20 cellular contexts compared by ENCODE assay signal in genomic region chrX:10577863-10578262, GRCh38. TPM values are rescaled to one million over a fixed set of nuclear protein-coding genes. Genes with fewer than 3 reads are reported as not detected.
DNase-seq lines count a peak whose midpoint lies in the region; ATAC-seq, FAIRE-seq and TF ChIP-seq lines count a peak whose summit lies in the region.
"Had no signal": no experiment of that assay in that cellular context is flagged by ENCODE, and none has a peak within 500 bp of the region (broad histone marks: within the 10 kb centered on the region; RNA-seq: fewer than 3 reads in every experiment).

No MANE protein-coding gene starts in this region.

- H3K36me3 ChIP-seq in HEK293 (ENCODE audit: control insufficient read depth in 2 of 2, insufficient read depth in 1 of 2, low read length in 2 of 2) (no peaks in the 10 kb centered on the region), duodenal mucosa (ENCODE audit: control insufficient read depth in 1 of 2, insufficient read depth in 2 of 2, low read length in 2 of 2) (no peaks in the 10 kb centered on the region)
- H3K36me3 ChIP-seq: SJSA1 had no signal

- H3K9me3 ChIP-seq in HEK293 (ENCODE audit: control insufficient read depth, insufficient read depth, low read depth, low read length) = no peaks in the 10 kb centered on the region
- H3K9me3 ChIP-seq in duodenal mucosa (ENCODE audit: control insufficient read depth in 1 of 2, low read length in 2 of 2) = no peaks in the 10 kb centered on the region
- H3K9me3 ChIP-seq: SJSA1 had no signal

- H3K4me1 Mint-ChIP-seq in mesothelial cell of epicardium = peaks cover 55% of the 10 kb centered on the region
- no peaks in the 10 kb centered on the region for H3K4me1 Mint-ChIP-seq in activated T-helper 2 cell treated with anti-CD3 and anti-CD28 coated beads, Interferon-gamma antibody, Interleukin-2, Interleukin-4, amounts not matched to agents 10 μg/mL and 5 μg/mL and 100 μg/mL, durations not matched to agents 14 hours and 24 hours and 36 hours (ENCODE audit: low read depth)
- H3K4me1 Mint-ChIP-seq: activated naive CD8-positive, alpha-beta T cell treated with anti-CD3 and anti-CD28 coated beads for 36 hours; CD4-positive, alpha-beta memory T cell had no signal

- no peak for TF ChIP-seq POLR2A in GM12892 (IDR thresholded peaks at IDR 0.05; ENCODE audit: low read depth, low read length)

- peaks cover 17% of the 10 kb centered on the region for H3K9me3 Mint-ChIP-seq in mesothelial cell of epicardium
- no peaks in the 10 kb centered on the region for H3K9me3 Mint-ChIP-seq in activated T-helper 2 cell treated with anti-CD3 and anti-CD28 coated beads, Interferon-gamma antibody, Interleukin-2, Interleukin-4, amounts not matched to agents 10 μg/mL and 5 μg/mL and 100 μg/mL, durations not matched to agents 14 hours and 24 hours and 36 hours
- H3K9me3 Mint-ChIP-seq: activated naive CD8-positive, alpha-beta T cell treated with anti-CD3 and anti-CD28 coated beads for 36 hours; activated T-cell treated with anti-CD3 and anti-CD28 coated beads, Interleukin-2, amount 50 U/mL, for 72 hours; T-helper 2 cell treated with Interferon-gamma antibody and Interleukin-4, amounts not matched to agents 5 μg/mL and 100 μg/mL, for 36 hours had no signal

- CTCF ChIA-PET in HEK293 (lab: Yijun Ruan, JAX) = no interaction called here

- H3K4me3 ChIP-seq in HEK293 (ENCODE audit: low read depth, low read length) (no peak overlapping the region), duodenal mucosa (ENCODE audit: low read depth in 1 of 2, low read length in 2 of 2) (no peak overlapping the region)
- H3K4me3 ChIP-seq: SJSA1 had no signal

- intact Hi-C loops in activated T-helper 2 cell treated with anti-CD3 and anti-CD28 coated beads, Interferon-gamma antibody, Interleukin-2, Interleukin-4, amounts not matched to agents 10 μg/mL and 5 μg/mL and 100 μg/mL, durations not matched to agents 14 hours and 24 hours and 36 hours (cut with micrococcal nuclease) = no loop called here

- FAIRE-seq in GM12892 (lab: Jason Lieb, UNC) = no peak

- H3K9ac ChIP-seq in duodenal mucosa (ENCODE audit: low read depth in 1 of 2, low read length in 2 of 2) = no peak overlapping the region

- H3K27ac Mint-ChIP-seq in mesothelial cell of epicardium = peak overlapping the region; percentile 81
- H3K27ac Mint-ChIP-seq in activated T-helper 2 cell treated with anti-CD3 and anti-CD28 coated beads, Interferon-gamma antibody, Interleukin-2, Interleukin-4, amounts not matched to agents 10 μg/mL and 5 μg/mL and 100 μg/mL, durations not matched to agents 14 hours and 24 hours and 36 hours = no peak overlapping the region
- H3K27ac Mint-ChIP-seq: activated naive CD8-positive, alpha-beta T cell treated with anti-CD3 and anti-CD28 coated beads for 36 hours; activated T-cell treated with anti-CD3 and anti-CD28 coated beads, Interleukin-2, amount 50 U/mL, for 72 hours; CD4-positive, alpha-beta memory T cell; T-helper 2 cell treated with Interferon-gamma antibody and Interleukin-4, amounts not matched to agents 5 μg/mL and 100 μg/mL, for 36 hours had no signal

- TF ChIP-seq CTCF in HEK293 (tag by site-specific recombination; IDR thresholded peaks at IDR 0.05) = no peak
- no peak for TF ChIP-seq CTCF in mesothelial cell of epicardium (IDR thresholded peaks at IDR 0.05; ENCODE audit: unreplicated experiment)

- POLR2A ChIA-PET in HEK293 (lab: Yijun Ruan, JAX) = no interaction called here

- no peaks in the 10 kb centered on the region for H3K27me3 Mint-ChIP-seq in mesothelial cell of epicardium (ENCODE audit: low read depth)
- no peaks in the 10 kb centered on the region for H3K27me3 Mint-ChIP-seq in activated T-helper 2 cell treated with anti-CD3 and anti-CD28 coated beads, Interferon-gamma antibody, Interleukin-2, Interleukin-4, amounts not matched to agents 10 μg/mL and 5 μg/mL and 100 μg/mL, durations not matched to agents 14 hours and 24 hours and 36 hours (ENCODE audit: low read depth)
- H3K27me3 Mint-ChIP-seq: CD4-positive, alpha-beta memory T cell had no signal

- H3K27ac ChIP-seq in HEK293 (ENCODE audit: extremely low read depth, low read depth, low read length) (no peak overlapping the region), duodenal mucosa (ENCODE audit: low read depth, low read length) (peak overlapping the region; percentile 20)

- H3K4me1 ChIP-seq in HEK293 (ENCODE audit: control insufficient read depth, insufficient read depth, low read length) (no peaks in the 10 kb centered on the region), duodenal mucosa (ENCODE audit: control insufficient read depth in 1 of 2, insufficient read depth in 2 of 2, low read length in 2 of 2) (peaks cover 5 to 12% of the 10 kb centered on the region in 2 donors)

- H3K27me3 ChIP-seq in duodenal mucosa (ENCODE audit: control insufficient read depth in 1 of 2, insufficient read depth in 2 of 2, low read length in 2 of 2) = no peaks in the 10 kb centered on the region
- H3K27me3 ChIP-seq: SJSA1 had no signal

- no peak overlapping the region for H3K4me3 Mint-ChIP-seq in mesothelial cell of epicardium
- H3K4me3 Mint-ChIP-seq in activated T-helper 2 cell treated with anti-CD3 and anti-CD28 coated beads, Interferon-gamma antibody, Interleukin-2, Interleukin-4, amounts not matched to agents 10 μg/mL and 5 μg/mL and 100 μg/mL, durations not matched to agents 14 hours and 24 hours and 36 hours (ENCODE audit: low read depth) = no peak overlapping the region
- H3K4me3 Mint-ChIP-seq: activated naive CD8-positive, alpha-beta T cell treated with anti-CD3 and anti-CD28 coated beads for 36 hours; activated T-cell treated with anti-CD3 and anti-CD28 coated beads, Interleukin-2, amount 50 U/mL, for 72 hours; CD4-positive, alpha-beta memory T cell; T-helper 2 cell treated with Interferon-gamma antibody and Interleukin-4, amounts not matched to agents 5 μg/mL and 100 μg/mL, for 36 hours had no signal

- DNase-seq in OCI-M1 (lab: John Stamatoyannopoulos, UW) = peak; percentile 5
- no peak for DNase-seq in mesothelial cell of epicardium (ENCODE audit: low spot score in 2 of 2, unreplicated experiment in 2 of 2)
- DNase-seq in activated T-helper 2 cell treated with anti-CD3 and anti-CD28 coated beads, Interferon-gamma antibody, Interleukin-2, Interleukin-4, amounts not matched to agents 10 μg/mL and 5 μg/mL and 100 μg/mL, durations not matched to agents 14 hours and 24 hours and 36 hours (ENCODE audit: low spot score) = no peak
- DNase-seq in GM12892 (ENCODE audit: insufficient read length) = no peak
- no peak for DNase-seq in A172 (ENCODE audit: low spot score)
- DNase-seq: activated naive CD8-positive, alpha-beta T cell treated with anti-CD3 and anti-CD28 coated beads for 36 hours; activated T-cell treated with anti-CD3 and anti-CD28 coated beads, Interleukin-2, amount 50 U/mL, for 72 hours; CD4-positive, alpha-beta memory T cell; dermis blood vessel endothelial cell; DMS53; Kasumi-1; left ventricle myocardium superior; NCI-H1417; retina; stimulated activated CD4-positive, alpha-beta T cell treated with anti-CD3 and anti-CD28 coated beads, Interleukin-15, amount 100 ng/mL, for 24 hours had no signal

- no peak for ATAC-seq in HG02973 (IDR thresholded peaks at IDR 0.05; ENCODE audit: unreplicated experiment)
- ATAC-seq: activated T-cell treated with anti-CD3 and anti-CD28 coated beads, Interleukin-2, amount 50 U/mL, for 72 hours; left ventricle myocardium superior had no signal

- H3K36me3 Mint-ChIP-seq in mesothelial cell of epicardium = peaks cover 8% of the 10 kb centered on the region
- H3K36me3 Mint-ChIP-seq in activated T-helper 2 cell treated with anti-CD3 and anti-CD28 coated beads, Interferon-gamma antibody, Interleukin-2, Interleukin-4, amounts not matched to agents 10 μg/mL and 5 μg/mL and 100 μg/mL, durations not matched to agents 14 hours and 24 hours and 36 hours (ENCODE audit: low read depth) = no peaks in the 10 kb centered on the region
- H3K36me3 Mint-ChIP-seq: activated naive CD8-positive, alpha-beta T cell treated with anti-CD3 and anti-CD28 coated beads for 36 hours; CD4-positive, alpha-beta memory T cell had no signal

TF ChIP-seq in HEK293, 187 proteins besides CTCF, POLR2A, EP300 and RAD21:
- TF ChIP-seq TCF7L2 (IDR thresholded peaks at IDR 0.05; ENCODE audit: borderline replicate concordance, low read depth, low read length) (peak; percentile 26; the same call in 1 of the 2 replicates), ZEB2 (tag by site-specific recombination; IDR thresholded peaks at IDR 0.05) (no peak)

RNA-seq across cellular contexts. Expression of gene MID1, which starts 42.5 kb away (rescaled TPM):
- 48.3 to 52.5 TPM (median 48.8 TPM) in 3 replicates for total RNA-seq in mesothelial cell of epicardium
- 0.34 TPM in 1 of 2 replicates, not detected in the other for total RNA-seq in activated T-helper 2 cell treated with anti-CD3 and anti-CD28 coated beads, Interferon-gamma antibody, Interleukin-2, Interleukin-4, amounts not matched to agents 10 μg/mL and 5 μg/mL and 100 μg/mL, durations not matched to agents 14 hours and 24 hours and 36 hours
- 0.19 TPM for polyA plus RNA-seq in GM12892 (2012; ENCODE audit: missing spikeins)
- total RNA-seq in A172 (2014; rRNA removed; shearing (Covaris generic)) = 13.0 and 15.1 TPM in 2 replicates
- total RNA-seq: CD4-positive, alpha-beta memory T cell had no signal
- polyA plus RNA-seq: CD4-positive, alpha-beta memory T cell had no signal

Comparison
In these comparisons a context has a peak if more than half of its experiments do, and no peak if none do; other contexts are left out.
1. RNA of gene MID1, which starts 42.5 kb away (total RNA-seq): 48.3 to 52.5 TPM in mesothelial cell of epicardium and 13.0 to 15.1 TPM in A172; 0.34 TPM in activated T-helper 2 cell treated with anti-CD3 and anti-CD28 coated beads, Interferon-gamma antibody, Interleukin-2, Interleukin-4, amounts not matched to agents 10 μg/mL and 5 μg/mL and 100 μg/mL, durations not matched to agents 14 hours and 24 hours and 36 hours; every median in the first group is over 10 times any median in the second.